3 cellular contexts compared by ENCODE assay signal in the genomic region with DNA sequence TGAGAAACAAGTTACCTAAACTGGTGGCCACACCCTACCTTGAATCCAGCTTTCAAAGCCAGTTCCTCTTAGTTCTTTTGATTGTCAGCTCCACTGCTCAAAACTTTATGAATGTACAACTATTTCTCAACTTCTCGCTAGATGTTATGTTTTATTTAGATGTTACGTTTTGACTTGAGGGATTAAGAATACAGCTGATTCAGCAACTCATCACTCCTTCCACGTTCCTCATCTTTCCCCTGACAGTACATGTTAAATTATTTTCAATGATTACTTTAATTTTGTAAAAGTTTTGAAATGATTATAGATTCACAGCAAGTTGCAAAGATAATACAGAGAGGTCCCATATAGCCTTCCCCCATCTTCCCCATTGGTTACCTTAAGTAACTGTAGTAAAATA.
TF ChIP-seq lines count a peak whose summit lies in the region.

No MANE protein-coding gene starts in this region.

TF ChIP-seq in HepG2, 621 proteins besides CTCF, POLR2A, EP300 and RAD21:
- TF ChIP-seq ZNF264 (CRISPR knock-in tag; IDR thresholded peaks at IDR 0.05) (no peak), MAFK (conservative IDR thresholded peaks at IDR 0.05 in 1 of 2, IDR thresholded peaks at IDR 0.05 in 1 of 2; ENCODE audit: low read length in 2 of 2) (peak; percentile 65 to 77), ZNF10 (CRISPR knock-in tag; IDR thresholded peaks at IDR 0.05; ENCODE audit: borderline replicate concordance, low read depth) (no peak), U2AF1 (optimal IDR thresholded peaks at IDR 0.05; ENCODE audit: low read depth, low read length) (no peak), JUN (CRISPR knock-in tag; IDR thresholded peaks at IDR 0.05) (no peak), ZNF781 (CRISPR knock-in tag; IDR thresholded peaks at IDR 0.05; ENCODE audit: borderline replicate concordance, not compliant biosample characterization) (no peak), MAFF (IDR thresholded peaks at IDR 0.05; ENCODE audit: low read depth, low read length) (peak; percentile 67)
TF ChIP-seq in HepG2: peak in this region for 2.

TF ChIP-seq in A549, 52 proteins besides CTCF, POLR2A, EP300 and RAD21:
- TF ChIP-seq MAFK (IDR thresholded peaks at IDR 0.05; ENCODE audit: partially characterized antibody) = peak; percentile 43
- TF ChIP-seq, protein P1, sequence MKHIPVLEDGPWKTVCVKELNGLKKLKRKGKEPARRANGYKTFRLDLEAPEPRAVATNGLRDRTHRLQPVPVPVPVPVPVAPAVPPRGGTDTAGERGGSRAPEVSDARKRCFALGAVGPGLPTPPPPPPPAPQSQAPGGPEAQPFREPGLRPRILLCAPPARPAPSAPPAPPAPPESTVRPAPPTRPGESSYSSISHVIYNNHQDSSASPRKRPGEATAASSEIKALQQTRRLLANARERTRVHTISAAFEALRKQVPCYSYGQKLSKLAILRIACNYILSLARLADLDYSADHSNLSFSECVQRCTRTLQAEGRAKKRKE (CRISPR knock-in tag; IDR thresholded peaks at IDR 0.05; ENCODE audit: low read depth) = no peak

TF ChIP-seq in IMR-90, 13 proteins besides CTCF, POLR2A, EP300 and RAD21:
- peak; percentile 33; the same call in 1 of the 2 replicates for TF ChIP-seq MAFK (IDR thresholded peaks at IDR 0.05; ENCODE audit: low read depth, low read length)
- no peak for TF ChIP-seq MAZ (IDR thresholded peaks at IDR 0.05; ENCODE audit: borderline replicate concordance, low read depth, low read length)
